11 cellular contexts compared by ENCODE assay signal in the genomic region with DNA sequence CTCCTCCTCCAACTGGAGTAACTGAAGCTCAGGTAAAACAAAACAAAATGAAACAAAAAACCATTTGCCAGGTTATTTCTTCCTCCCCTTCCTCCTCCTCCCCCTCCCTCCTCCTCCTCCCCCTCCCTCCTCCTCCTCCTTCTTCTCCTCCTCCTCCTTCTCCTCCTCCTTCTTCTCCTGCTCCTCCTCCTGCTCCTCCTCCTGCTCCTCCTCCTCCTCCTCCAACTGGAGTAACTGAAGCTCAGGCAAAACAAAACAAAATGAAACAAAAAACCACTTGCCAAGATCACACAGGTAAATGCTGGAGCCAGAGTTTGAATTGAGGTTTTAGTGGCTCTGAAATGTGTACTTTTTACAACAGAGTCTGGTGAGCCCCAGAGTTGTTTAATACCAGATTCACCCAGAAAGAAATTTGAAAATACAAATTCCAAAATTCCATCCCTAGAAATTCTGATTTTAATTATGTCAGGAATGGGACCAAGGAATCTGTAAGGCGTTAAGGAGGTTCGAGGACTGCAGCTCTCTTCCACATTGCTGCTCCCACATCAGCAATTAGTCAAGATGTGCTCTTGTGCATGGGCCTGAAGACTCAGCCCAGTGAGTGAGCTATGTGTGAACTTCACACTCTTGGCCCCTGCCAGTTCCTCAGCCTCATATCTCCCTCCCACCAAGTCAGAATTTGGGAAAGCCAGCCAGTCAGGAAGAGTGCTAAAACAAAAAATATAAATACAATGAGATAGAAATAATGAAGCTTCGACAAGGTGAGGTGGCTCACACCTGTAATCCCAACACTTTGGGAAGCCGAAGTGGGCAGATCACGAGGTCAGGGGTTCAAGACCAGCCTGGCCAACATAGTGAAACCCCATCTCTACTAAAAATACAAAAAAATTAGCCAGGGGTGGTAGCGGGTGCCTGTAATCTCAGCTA. TPM values are rescaled to one million over a fixed set of nuclear protein-coding genes. Genes with fewer than 3 reads are reported as not detected.
DNase-seq lines count a peak whose midpoint lies in the region; ATAC-seq and TF ChIP-seq lines count a peak whose summit lies in the region.
"Had no signal": no experiment of that assay in that cellular context is flagged by ENCODE, and none has a peak within 500 bp of the region (broad histone marks: within the 10 kb centered on the region; RNA-seq: fewer than 3 reads in every experiment).

No MANE protein-coding gene starts in this region.

- ATAC-seq in RWPE2 (ENCODE audit: low read depth), result peak; percentile 41; the same call in 2 of the 3 replicates
- no peak for ATAC-seq in T-cell (replicated peaks in 1 of 4)
- no peak for ATAC-seq in right lobe of liver
- ATAC-seq: left colon had no signal

- TF ChIP-seq CTCF in RWPE2 (IDR thresholded peaks at IDR 0.05; ENCODE audit: poor library complexity, severe bottlenecking) (no peak), right lobe of liver (IDR thresholded peaks at IDR 0.05) (no peak)

- POLR2A ChIA-PET in T-cell (lab: Charles Lee), result no interaction called here

- 75% methylated on average over 6 of the region's 6 CpGs for WGBS in right lobe of liver (ENCODE audit: insufficient coverage, low coverage, low lambda C conversion rate, missing lambda C conversion rate)

- H3K27me3 Mint-ChIP-seq in T-cell, result peaks cover 8 to 14% of the 10 kb centered on the region in 2 donors

- CTCF ChIA-PET in T-cell (lab: Charles Lee), result interaction anchor here in 1 of 2 donors (0.6 kb wide), 1 partner anchor 73 kb away, joined by 5 read pairs; no protein-coding TSS in a partner anchor

- no peaks in the 10 kb centered on the region for H3K9me3 ChIP-seq in RWPE2 (ENCODE audit: severe bottlenecking)
- no peaks in the 10 kb centered on the region for H3K9me3 ChIP-seq in right lobe of liver

- H3K27me3 ChIP-seq in H7 (ENCODE audit: control insufficient read depth, insufficient read depth, low read length) (no peaks in the 10 kb centered on the region), RWPE2 (ENCODE audit: insufficient read depth, poor library complexity, severe bottlenecking) (no peaks in the 10 kb centered on the region), rectal smooth muscle tissue (ENCODE audit: control insufficient read depth, insufficient read depth, low read length) (no peaks in the 10 kb centered on the region), right lobe of liver (no peaks in the 10 kb centered on the region)

- no peak overlapping the region for H3K27ac Mint-ChIP-seq in T-cell

- no peak overlapping the region for H3K9ac ChIP-seq in rectal smooth muscle tissue (ENCODE audit: low read length)

- peaks cover 6% of the 10 kb centered on the region for H3K4me1 ChIP-seq in RWPE2 (ENCODE audit: insufficient read depth, poor library complexity, severe bottlenecking)
- no peaks in the 10 kb centered on the region for H3K4me1 ChIP-seq in rectal smooth muscle tissue (ENCODE audit: control insufficient read depth, insufficient read depth, low read length)
- H3K4me1 ChIP-seq in right lobe of liver, result no peaks in the 10 kb centered on the region

- DNase-seq in H7 (peak; percentile 37), RWPE2 (ENCODE audit: low spot score) (no peak), fibroblast of peridontal ligament (ENCODE audit: extremely low read depth) (peak; percentile 49), NCI-H1417 treated with DMSO at 0.1 percent for 48 hours (lab: John Stamatoyannopoulos, UW) (no peak), T-cell (no peak), right lobe of liver (no peak)
- DNase-seq: activated CD8-positive, alpha-beta memory T cell treated with anti-CD3 and anti-CD28 coated beads, Interleukin-2, amount 50 U/mL, for 4 hours; anterior cingulate cortex; left colon; NCI-H82 had no signal

- intact Hi-C loops in right lobe of liver (cut with DNase I), result no loop called here

- H3K4me1 Mint-ChIP-seq in T-cell, result peaks cover 2 to 5% (median 2%) of the 10 kb centered on the region in 3 donors

- H3K27ac ChIP-seq in RWPE2 (ENCODE audit: poor library complexity, severe bottlenecking), result no peak overlapping the region
- no peak overlapping the region for H3K27ac ChIP-seq in rectal smooth muscle tissue (ENCODE audit: low read depth, low read length)
- H3K27ac ChIP-seq in right lobe of liver, result no peak overlapping the region

- H3K36me3 Mint-ChIP-seq in T-cell, result no peaks in the 10 kb centered on the region

- no peak overlapping the region for H3K4me3 Mint-ChIP-seq in T-cell

- H3K4me3 ChIP-seq in H7 (ENCODE audit: insufficient read depth, low read depth, low read length) (no peak overlapping the region), RWPE2 (ENCODE audit: severe bottlenecking) (no peak overlapping the region), rectal smooth muscle tissue (ENCODE audit: low read length) (peak overlapping the region; percentile 15), right lobe of liver (no peak overlapping the region)

- no peaks in the 10 kb centered on the region for H3K36me3 ChIP-seq in H7 (replicated peaks; ENCODE audit: control insufficient read depth, insufficient read depth, low read length)
- H3K36me3 ChIP-seq in RWPE2 (ENCODE audit: low read depth), result no peaks in the 10 kb centered on the region
- H3K36me3 ChIP-seq in rectal smooth muscle tissue (ENCODE audit: control insufficient read depth, insufficient read depth, low read length), result no peaks in the 10 kb centered on the region
- no peaks in the 10 kb centered on the region for H3K36me3 ChIP-seq in right lobe of liver

- TF ChIP-seq POLR2A in right lobe of liver (IDR thresholded peaks at IDR 0.05), result no peak

- no peaks in the 10 kb centered on the region for H3K9me3 Mint-ChIP-seq in T-cell

RNA-seq across cellular contexts. Expression of gene ZNF770, which starts 31.6 kb away (rescaled TPM):
- total RNA-seq in H7 (2014; rRNA removed; shearing (Covaris generic)), result 45.7 and 71.5 TPM in 2 replicates
- total RNA-seq in T-cell (10 to 100 TPM; 38.1 to 48.1 (median 44.5) TPM), right lobe of liver (10 to 100 TPM; 19.4 to 35.8 (median 24.8) TPM)

RNA-seq across cellular contexts. Expression of gene AQR, which starts 50.1 kb away (rescaled TPM):
- total RNA-seq in H7 (2014; rRNA removed; shearing (Covaris generic)), result 36.9 and 55.1 TPM in 2 replicates
- total RNA-seq in T-cell (10 to 100 TPM; 35.3 to 48.6 (median 36.3) TPM), right lobe of liver (10 to 100 TPM in 4 of 6 experiments, 1 to 10 TPM in 2; 9.1 to 15.3 (median 11.8) TPM)

Comparison
In these comparisons a context has a peak if more than half of its experiments do, and no peak if none do; other contexts are left out.
1. DNase-seq: peak in H7 (single experiment) and fibroblast of peridontal ligament (single experiment); none in RWPE2 (single experiment), NCI-H1417 treated with DMSO at 0.1 percent for 48 hours (single experiment), T-cell (0 of 34) and right lobe of liver (0 of 3).